Comparison of ENCODE assay signal across 8 cellular contexts in the genomic region with DNA sequence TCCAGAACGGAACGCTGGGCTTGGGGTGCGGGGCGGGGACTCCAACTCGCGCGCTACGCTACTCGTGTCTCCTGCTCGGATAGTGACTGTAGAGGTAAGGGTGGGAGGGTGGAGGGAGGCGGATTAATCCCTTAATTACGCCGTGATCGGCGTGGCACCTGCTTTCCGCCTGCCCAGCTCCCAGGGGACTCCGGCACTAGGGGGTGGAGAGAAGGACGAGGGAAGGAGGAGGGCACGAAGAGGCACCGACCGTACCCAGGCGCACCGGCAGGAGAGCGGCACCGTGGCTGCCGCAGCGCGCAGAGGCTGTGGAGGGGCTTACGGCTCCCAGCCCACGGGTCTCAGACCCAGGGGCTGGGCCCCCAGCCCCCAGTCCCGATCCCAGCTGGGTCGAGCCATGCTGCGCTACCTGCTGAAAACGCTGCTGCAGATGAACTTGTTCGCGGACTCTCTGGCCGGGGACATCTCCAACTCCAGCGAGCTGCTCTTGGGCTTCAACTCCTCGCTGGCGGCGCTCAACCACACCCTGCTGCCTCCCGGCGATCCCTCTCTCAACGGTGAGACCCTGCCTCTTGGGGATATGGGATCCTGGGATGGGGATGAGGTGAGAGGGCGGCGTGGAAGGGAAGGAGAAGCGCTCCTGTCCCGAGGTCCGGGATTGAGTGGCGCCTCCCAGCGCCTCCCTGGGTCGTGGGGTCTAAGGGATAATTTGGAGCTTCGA. TPM values are rescaled to one million over a fixed set of nuclear protein-coding genes. Genes with fewer than 3 reads are reported as not detected.
DNase-seq lines count a peak whose midpoint lies in the region; ATAC-seq and TF ChIP-seq lines count a peak whose summit lies in the region.

A gene with protein sequence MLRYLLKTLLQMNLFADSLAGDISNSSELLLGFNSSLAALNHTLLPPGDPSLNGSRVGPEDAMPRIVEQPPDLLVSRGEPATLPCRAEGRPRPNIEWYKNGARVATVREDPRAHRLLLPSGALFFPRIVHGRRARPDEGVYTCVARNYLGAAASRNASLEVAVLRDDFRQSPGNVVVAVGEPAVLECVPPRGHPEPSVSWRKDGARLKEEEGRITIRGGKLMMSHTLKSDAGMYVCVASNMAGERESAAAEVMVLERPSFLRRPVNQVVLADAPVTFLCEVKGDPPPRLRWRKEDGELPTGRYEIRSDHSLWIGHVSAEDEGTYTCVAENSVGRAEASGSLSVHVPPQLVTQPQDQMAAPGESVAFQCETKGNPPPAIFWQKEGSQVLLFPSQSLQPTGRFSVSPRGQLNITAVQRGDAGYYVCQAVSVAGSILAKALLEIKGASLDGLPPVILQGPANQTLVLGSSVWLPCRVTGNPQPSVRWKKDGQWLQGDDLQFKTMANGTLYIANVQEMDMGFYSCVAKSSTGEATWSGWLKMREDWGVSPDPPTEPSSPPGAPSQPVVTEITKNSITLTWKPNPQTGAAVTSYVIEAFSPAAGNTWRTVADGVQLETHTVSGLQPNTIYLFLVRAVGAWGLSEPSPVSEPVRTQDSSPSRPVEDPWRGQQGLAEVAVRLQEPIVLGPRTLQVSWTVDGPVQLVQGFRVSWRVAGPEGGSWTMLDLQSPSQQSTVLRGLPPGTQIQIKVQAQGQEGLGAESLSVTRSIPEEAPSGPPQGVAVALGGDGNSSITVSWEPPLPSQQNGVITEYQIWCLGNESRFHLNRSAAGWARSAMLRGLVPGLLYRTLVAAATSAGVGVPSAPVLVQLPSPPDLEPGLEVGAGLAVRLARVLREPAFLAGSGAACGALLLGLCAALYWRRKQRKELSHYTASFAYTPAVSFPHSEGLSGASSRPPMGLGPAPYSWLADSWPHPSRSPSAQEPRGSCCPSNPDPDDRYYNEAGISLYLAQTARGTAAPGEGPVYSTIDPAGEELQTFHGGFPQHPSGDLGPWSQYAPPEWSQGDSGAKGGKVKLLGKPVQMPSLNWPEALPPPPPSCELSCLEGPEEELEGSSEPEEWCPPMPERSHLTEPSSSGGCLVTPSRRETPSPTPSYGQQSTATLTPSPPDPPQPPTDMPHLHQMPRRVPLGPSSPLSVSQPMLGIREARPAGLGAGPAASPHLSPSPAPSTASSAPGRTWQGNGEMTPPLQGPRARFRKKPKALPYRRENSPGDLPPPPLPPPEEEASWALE (N-terminal part only) (plus strand): TSS at position 252 of the 721 bp plus-strand sequence. CDS start 146 bp downstream, at position 398.

- H3K27ac Mint-ChIP-seq in brain = peak within 1 kb of the TSS in 2 of 5 experiments; percentile 33 to 64

- no peaks in the 10 kb centered on the region for H3K36me3 Mint-ChIP-seq in brain

- no peak within 1 kb of the TSS for H3K27ac ChIP-seq in heart right ventricle
- H3K27ac ChIP-seq in urinary bladder (ENCODE audit: low read depth) = no peak within 1 kb of the TSS

- H3K4me1 Mint-ChIP-seq in brain = peaks cover 89% of the 10 kb centered on the region

- peaks cover 99% of the 10 kb centered on the region for H3K27me3 Mint-ChIP-seq in brain

- no peaks in the 10 kb centered on the region for H3K9me3 ChIP-seq in heart right ventricle

- H3K4me3 Mint-ChIP-seq in brain = peak within 1 kb of the TSS; percentile 74 to 82 (median 80)

- H3K4me3 ChIP-seq in heart right ventricle (peak within 1 kb of the TSS; percentile 22 to 45 (median 40)), urinary bladder (ENCODE audit: low read depth, low read length) (no peak within 1 kb of the TSS)

- ATAC-seq in heart right ventricle (no peak), Right ventricle myocardium superior (ENCODE audit: poor library complexity) (no peak), HG03432 (IDR thresholded peaks at IDR 0.05; ENCODE audit: unreplicated experiment) (no peak)

- DNase-seq in heart right ventricle (no peak), Right ventricle myocardium superior (no peak), lung microvascular endothelial cell (ENCODE audit: low read depth in 2 of 2) (no peak), RPMI8226 (no peak), GDM1 (lab: John Stamatoyannopoulos, UW) (no peak)

- no peaks in the 10 kb centered on the region for H3K36me3 ChIP-seq in heart right ventricle
- no peaks in the 10 kb centered on the region for H3K36me3 ChIP-seq in urinary bladder (ENCODE audit: insufficient read depth)

- H3K4me1 ChIP-seq in heart right ventricle (peaks cover 12 to 65% (median 42%) of the 10 kb centered on the region in 9 donors), urinary bladder (ENCODE audit: insufficient read depth) (no peaks in the 10 kb centered on the region)

- intact Hi-C loops in heart right ventricle (cut with DNase I) = loop anchor here in 1 of 10 donors (10.0 kb wide), 1 partner anchor 221 kb away; no protein-coding TSS in a partner anchor
- intact Hi-C loops in Right ventricle myocardium superior (cut with DNase I) = no loop called here

- H3K9me3 Mint-ChIP-seq in brain = peaks cover 0 to 3% (median 0%) of the 10 kb centered on the region in 5 experiments

- TF ChIP-seq CTCF in heart right ventricle (IDR thresholded peaks at IDR 0.05) (no peak), brain (conservative IDR thresholded peaks at IDR 0.05) (no peak)

- peaks cover 38 to 100% (median 99%) of the 10 kb centered on the region in 7 donors for H3K27me3 ChIP-seq in heart right ventricle

- 1 to 2% methylated on average over 53 of the region's 53 CpGs for WGBS in heart right ventricle, 2 donors
- WGBS in urinary bladder = 2% methylated on average over 53 of the region's 53 CpGs

RNA-seq across cellular contexts. Expression of the gene that starts here (rescaled TPM):
- total RNA-seq in heart right ventricle (1 to 10 TPM; 1.5 to 7.8 (median 3.6) TPM), Right ventricle myocardium superior (3.0 TPM), lung microvascular endothelial cell (5.7 and 14.7 TPM in 2 replicates), urinary bladder (18.0 TPM)
- polyA plus RNA-seq in heart right ventricle (10 to 100 TPM in 1 of 2 donors, 1 to 10 TPM in 1; 4.9 to 19.8 TPM), brain (ENCODE audit: insufficient read depth, low read depth, low replicate concordance) (7.5 TPM), urinary bladder (18.1 TPM)
